Comparison of ENCODE assay signal across 1 cellular context in genomic region chr5:170475269-170476000, GRCh38.
TF ChIP-seq lines count a peak whose summit lies in the region.

No MANE protein-coding gene starts in this region.

TF ChIP-seq in HepG2, 621 proteins besides CTCF, POLR2A, EP300 and RAD21 (continued from another document):
- TF ChIP-seq RFXAP (CRISPR knock-in tag; IDR thresholded peaks at IDR 0.05; ENCODE audit: borderline replicate concordance) (no peak), NR2F2 (IDR thresholded peaks at IDR 0.05; ENCODE audit: borderline replicate concordance, low read depth) (no peak), FLYWCH1 (CRISPR knock-in tag; IDR thresholded peaks at IDR 0.05) (no peak), SP4 (CRISPR knock-in tag; IDR thresholded peaks at IDR 0.05) (no peak), PAX8 (CRISPR knock-in tag; IDR thresholded peaks at IDR 0.05; ENCODE audit: borderline replicate concordance) (no peak), HNF4G (IDR thresholded peaks at IDR 0.05; ENCODE audit: borderline replicate concordance, low read depth, low read length) (no peak), HNF4G (CRISPR knock-in tag; IDR thresholded peaks at IDR 0.05; ENCODE audit: borderline replicate concordance, low read depth) (no peak), ZNF570 (CRISPR knock-in tag; IDR thresholded peaks at IDR 0.05; ENCODE audit: borderline replicate concordance) (no peak), ZBTB38 (CRISPR knock-in tag; IDR thresholded peaks at IDR 0.05) (no peak), BHLHE40 (IDR thresholded peaks at IDR 0.05; ENCODE audit: low read length) (no peak)
